In the genomic region with DNA sequence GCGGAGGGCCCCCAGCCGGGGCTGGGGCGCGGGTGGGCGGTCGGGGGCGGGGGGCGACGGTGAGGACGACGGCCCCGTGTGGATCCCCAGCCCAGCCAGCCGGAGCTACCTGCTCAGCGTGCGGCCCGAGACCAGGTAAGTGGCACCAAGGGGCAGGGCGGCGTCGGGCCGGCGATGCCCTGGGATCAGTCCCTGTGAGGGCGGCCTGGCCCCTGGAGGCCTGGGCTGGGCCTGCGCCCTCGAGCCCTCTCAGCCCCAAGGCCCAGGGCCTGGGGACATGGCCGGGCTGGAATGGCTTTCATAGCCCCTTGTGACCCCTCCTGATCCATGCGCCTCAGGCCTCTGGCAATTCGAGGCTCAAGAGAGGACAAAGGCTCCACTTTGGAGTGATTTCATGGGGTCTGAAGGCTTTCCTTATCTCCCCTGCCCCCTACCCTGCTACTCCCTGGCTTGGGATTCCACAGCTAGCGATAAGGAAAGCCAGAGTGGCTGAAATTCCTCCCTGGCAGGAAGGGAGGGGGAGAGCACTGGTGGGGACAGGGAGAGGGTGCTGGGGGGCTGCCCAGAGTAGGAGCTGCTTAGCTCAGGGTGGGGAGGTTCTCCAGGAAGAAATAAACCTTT, we compare ENCODE assay signal across 1 cellular context.
TF ChIP-seq lines count a peak whose summit lies in the region.

No MANE protein-coding gene starts in this region.

TF ChIP-seq in WTC11, 78 proteins besides CTCF, POLR2A, EP300 and RAD21 (continued from another document):
- TF ChIP-seq, protein P1, sequence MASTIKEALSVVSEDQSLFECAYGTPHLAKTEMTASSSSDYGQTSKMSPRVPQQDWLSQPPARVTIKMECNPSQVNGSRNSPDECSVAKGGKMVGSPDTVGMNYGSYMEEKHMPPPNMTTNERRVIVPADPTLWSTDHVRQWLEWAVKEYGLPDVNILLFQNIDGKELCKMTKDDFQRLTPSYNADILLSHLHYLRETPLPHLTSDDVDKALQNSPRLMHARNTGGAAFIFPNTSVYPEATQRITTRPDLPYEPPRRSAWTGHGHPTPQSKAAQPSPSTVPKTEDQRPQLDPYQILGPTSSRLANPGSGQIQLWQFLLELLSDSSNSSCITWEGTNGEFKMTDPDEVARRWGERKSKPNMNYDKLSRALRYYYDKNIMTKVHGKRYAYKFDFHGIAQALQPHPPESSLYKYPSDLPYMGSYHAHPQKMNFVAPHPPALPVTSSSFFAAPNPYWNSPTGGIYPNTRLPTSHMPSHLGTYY (CRISPR knock-in tag; IDR thresholded peaks at IDR 0.05): no peak
- TF ChIP-seq JUN (CRISPR knock-in tag; IDR thresholded peaks at IDR 0.05): 0 out of 2 replicates have a peak, but pooled peaks have one; percentile 49
- TF ChIP-seq, protein P2, sequence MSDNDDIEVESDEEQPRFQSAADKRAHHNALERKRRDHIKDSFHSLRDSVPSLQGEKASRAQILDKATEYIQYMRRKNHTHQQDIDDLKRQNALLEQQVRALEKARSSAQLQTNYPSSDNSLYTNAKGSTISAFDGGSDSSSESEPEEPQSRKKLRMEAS (CRISPR knock-in tag; IDR thresholded peaks at IDR 0.05): 0 out of 2 replicates have a peak, but pooled peaks have one; percentile 59
- peak; percentile 50; the same call in 1 of the 2 replicates for TF ChIP-seq TP53 (CRISPR knock-in tag; IDR thresholded peaks at IDR 0.05)
- TF ChIP-seq, protein P3, sequence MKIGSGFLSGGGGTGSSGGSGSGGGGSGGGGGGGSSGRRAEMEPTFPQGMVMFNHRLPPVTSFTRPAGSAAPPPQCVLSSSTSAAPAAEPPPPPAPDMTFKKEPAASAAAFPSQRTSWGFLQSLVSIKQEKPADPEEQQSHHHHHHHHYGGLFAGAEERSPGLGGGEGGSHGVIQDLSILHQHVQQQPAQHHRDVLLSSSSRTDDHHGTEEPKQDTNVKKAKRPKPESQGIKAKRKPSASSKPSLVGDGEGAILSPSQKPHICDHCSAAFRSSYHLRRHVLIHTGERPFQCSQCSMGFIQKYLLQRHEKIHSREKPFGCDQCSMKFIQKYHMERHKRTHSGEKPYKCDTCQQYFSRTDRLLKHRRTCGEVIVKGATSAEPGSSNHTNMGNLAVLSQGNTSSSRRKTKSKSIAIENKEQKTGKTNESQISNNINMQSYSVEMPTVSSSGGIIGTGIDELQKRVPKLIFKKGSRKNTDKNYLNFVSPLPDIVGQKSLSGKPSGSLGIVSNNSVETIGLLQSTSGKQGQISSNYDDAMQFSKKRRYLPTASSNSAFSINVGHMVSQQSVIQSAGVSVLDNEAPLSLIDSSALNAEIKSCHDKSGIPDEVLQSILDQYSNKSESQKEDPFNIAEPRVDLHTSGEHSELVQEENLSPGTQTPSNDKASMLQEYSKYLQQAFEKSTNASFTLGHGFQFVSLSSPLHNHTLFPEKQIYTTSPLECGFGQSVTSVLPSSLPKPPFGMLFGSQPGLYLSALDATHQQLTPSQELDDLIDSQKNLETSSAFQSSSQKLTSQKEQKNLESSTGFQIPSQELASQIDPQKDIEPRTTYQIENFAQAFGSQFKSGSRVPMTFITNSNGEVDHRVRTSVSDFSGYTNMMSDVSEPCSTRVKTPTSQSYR (CRISPR knock-in tag; IDR thresholded peaks at IDR 0.05): peak; percentile 53; the same call in 1 of the 2 replicates
